28 cellular contexts compared by ENCODE assay signal in the genomic region with DNA sequence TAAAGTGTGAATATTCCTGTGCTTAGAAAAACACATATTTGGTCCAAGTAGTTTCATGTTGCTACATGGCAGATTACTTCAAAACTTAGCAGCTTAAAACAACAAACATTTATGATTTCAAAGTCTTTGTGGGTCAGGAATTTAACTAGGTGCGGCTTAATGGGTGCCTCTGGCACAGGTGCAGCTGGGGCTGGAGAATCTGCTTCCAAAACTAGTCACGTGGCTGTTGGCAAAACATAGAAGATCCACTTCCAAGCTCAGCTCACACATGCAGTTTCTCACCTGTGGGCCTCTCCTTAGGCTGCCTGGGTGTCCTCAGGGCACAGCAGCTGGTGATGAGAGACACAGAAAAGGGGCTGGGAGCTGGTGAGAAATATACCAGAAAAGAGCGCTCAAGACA.
"Had no signal": no experiment of that assay in that cellular context is flagged by ENCODE, and none has a peak within 500 bp of the region (broad histone marks: within the 10 kb centered on the region; RNA-seq: fewer than 3 reads in every experiment).

No MANE protein-coding gene starts in this region.

- H3K9me3 Mint-ChIP-seq: activated naive CD4-positive, alpha-beta T cell treated with anti-CD3 and anti-CD28 coated beads for 36 hours; activated naive CD8-positive, alpha-beta T cell treated with anti-CD3 and anti-CD28 coated beads for 36 hours; naive thymus-derived CD4-positive, alpha-beta T cell had no signal

- ATAC-seq: body of pancreas; effector memory CD8-positive, alpha-beta T cell; left colon; naive thymus-derived CD4-positive, alpha-beta T cell; stimulated activated naive B cell treated with anti-CD40 and anti-IgM and Interleukin-4, amounts not matched to agents 10 μg/mL and 1 μg/mL and 100 μg/mL, for 72 hours had no signal

- H3K4me1 ChIP-seq: adrenal gland, body of pancreas, parathyroid adenoma, right atrium auricular region, uterus had no signal

- H3K27ac Mint-ChIP-seq: activated naive CD4-positive, alpha-beta T cell treated with anti-CD3 and anti-CD28 coated beads for 36 hours; activated naive CD8-positive, alpha-beta T cell treated with anti-CD3 and anti-CD28 coated beads for 36 hours; effector memory CD8-positive, alpha-beta T cell; immature natural killer cell; naive thymus-derived CD4-positive, alpha-beta T cell; stimulated activated naive B cell treated with anti-CD40 and anti-IgM and Interleukin-4, amounts not matched to agents 10 μg/mL and 1 μg/mL and 100 μg/mL, for 72 hours had no signal

- H2AFZ ChIP-seq: parathyroid adenoma had no signal

- H3K9me3 ChIP-seq: adrenal gland, body of pancreas, right atrium auricular region, suprapubic skin, uterus had no signal

- H3K36me3 Mint-ChIP-seq: activated naive CD8-positive, alpha-beta T cell treated with anti-CD3 and anti-CD28 coated beads for 36 hours; immature natural killer cell; stimulated activated naive B cell treated with anti-CD40 and anti-IgM and Interleukin-4, amounts not matched to agents 10 μg/mL and 1 μg/mL and 100 μg/mL, for 72 hours had no signal

- H3K9ac ChIP-seq: parathyroid adenoma had no signal

- H3K36me3 ChIP-seq: adrenal gland, right atrium auricular region, suprapubic skin, uterus had no signal

- H3K79me2 ChIP-seq: parathyroid adenoma had no signal

- H3K27me3 Mint-ChIP-seq: activated naive CD8-positive, alpha-beta T cell treated with anti-CD3 and anti-CD28 coated beads for 36 hours; effector memory CD8-positive, alpha-beta T cell; naive thymus-derived CD4-positive, alpha-beta T cell; stimulated activated naive B cell treated with anti-CD40 and anti-IgM and Interleukin-4, amounts not matched to agents 10 μg/mL and 1 μg/mL and 100 μg/mL, for 72 hours had no signal

- H3K4me3 ChIP-seq: adrenal gland, body of pancreas, coronary artery, right atrium auricular region, suprapubic skin, uterus had no signal

- H3K27ac ChIP-seq: adrenal gland, body of pancreas, coronary artery, parathyroid adenoma, right atrium auricular region, suprapubic skin, uterus had no signal

- H3K27me3 ChIP-seq: adrenal gland, body of pancreas, right atrium auricular region, suprapubic skin, uterus had no signal

- H3K4me1 Mint-ChIP-seq: activated naive CD8-positive, alpha-beta T cell treated with anti-CD3 and anti-CD28 coated beads for 36 hours; immature natural killer cell; stimulated activated naive B cell treated with anti-CD40 and anti-IgM and Interleukin-4, amounts not matched to agents 10 μg/mL and 1 μg/mL and 100 μg/mL, for 72 hours had no signal

- H3K4me3 Mint-ChIP-seq: activated naive CD4-positive, alpha-beta T cell treated with anti-CD3 and anti-CD28 coated beads for 36 hours; activated naive CD8-positive, alpha-beta T cell treated with anti-CD3 and anti-CD28 coated beads for 36 hours; effector memory CD8-positive, alpha-beta T cell; immature natural killer cell; naive thymus-derived CD4-positive, alpha-beta T cell; stimulated activated naive B cell treated with anti-CD40 and anti-IgM and Interleukin-4, amounts not matched to agents 10 μg/mL and 1 μg/mL and 100 μg/mL, for 72 hours had no signal

- DNase-seq: activated CD4-positive, alpha-beta T cell treated with anti-CD3 and anti-CD28 coated beads for 4 hours; activated CD4-positive, alpha-beta T cell treated with anti-CD3 and anti-CD28 coated beads, Interleukin-2, amount 50 U/mL, for 4 hours; activated CD8-positive, alpha-beta memory T cell treated with anti-CD3 and anti-CD28 coated beads for 24 hours; activated effector memory CD4-positive, alpha-beta T cell treated with anti-CD3 and anti-CD28 coated beads, Interleukin-2, amount 50 U/mL, for 16 hours; activated naive CD4-positive, alpha-beta T cell treated with anti-CD3 and anti-CD28 coated beads for 36 hours; activated naive CD8-positive, alpha-beta T cell treated with anti-CD3 and anti-CD28 coated beads for 36 hours; adrenal gland; aorta; body of pancreas; effector memory CD8-positive, alpha-beta T cell; erythroblast; head of caudate nucleus; hypothalamus; immature natural killer cell; kidney; left colon; midbrain; naive thymus-derived CD4-positive, alpha-beta T cell; occipital lobe; stimulated activated CD4-positive, alpha-beta T cell treated with anti-CD3 and anti-CD28 coated beads, Interleukin-15, amount 100 ng/mL, for 24 hours; stimulated activated CD4-positive, alpha-beta T cell treated with anti-CD3 and anti-CD28 coated beads, Interleukin-2, amount 100 ng/mL, for 24 hours; stimulated activated naive B cell treated with anti-CD40 and anti-IgM and Interleukin-4, amounts not matched to agents 10 μg/mL and 1 μg/mL and 100 μg/mL, for 72 hours; trophoblast cell; uterus had no signal
